ENCODE assay signal across 1 cellular context in the genomic region with DNA sequence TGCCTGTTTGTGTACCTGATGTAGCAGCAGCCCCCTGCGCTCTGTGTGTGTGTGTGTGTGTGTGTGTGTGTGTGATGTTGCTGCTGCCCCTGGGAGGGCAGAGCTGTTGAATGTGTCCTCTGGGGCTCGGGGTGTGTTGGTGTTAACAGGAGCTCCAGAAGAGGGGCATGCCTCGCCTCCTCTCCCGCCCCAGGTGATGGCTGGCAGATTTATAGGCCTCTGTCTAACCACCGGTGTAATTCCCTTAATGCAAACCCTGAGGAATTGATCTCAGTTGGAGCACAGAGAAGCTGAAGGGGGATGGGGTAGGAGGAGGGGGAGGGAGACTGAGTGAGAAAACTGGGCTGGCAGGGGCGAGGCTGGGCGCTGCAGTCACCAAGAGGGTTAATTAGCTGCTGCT.
TF ChIP-seq lines count a peak whose summit lies in the region.

No MANE protein-coding gene starts in this region.

TF ChIP-seq in GM23338, 12 proteins besides CTCF, POLR2A, EP300 and RAD21:
- TF ChIP-seq ZNF462 (CRISPR knock-in tag; IDR thresholded peaks at IDR 0.05) (no peak), ZNF331 (CRISPR knock-in tag; IDR thresholded peaks at IDR 0.05; ENCODE audit: low read depth) (no peak), ZNF114 (CRISPR knock-in tag; IDR thresholded peaks at IDR 0.05) (no peak), JUNB (IDR thresholded peaks at IDR 0.05; ENCODE audit: unreplicated experiment) (no peak), CREB1 (CRISPR knock-in tag; IDR thresholded peaks at IDR 0.05; ENCODE audit: low read depth) (no peak), EZH2 (IDR thresholded peaks at IDR 0.05; ENCODE audit: low read depth, unreplicated experiment) (no peak), STAT1 (IDR thresholded peaks at IDR 0.05; ENCODE audit: unreplicated experiment) (no peak)
- TF ChIP-seq, protein P1, sequence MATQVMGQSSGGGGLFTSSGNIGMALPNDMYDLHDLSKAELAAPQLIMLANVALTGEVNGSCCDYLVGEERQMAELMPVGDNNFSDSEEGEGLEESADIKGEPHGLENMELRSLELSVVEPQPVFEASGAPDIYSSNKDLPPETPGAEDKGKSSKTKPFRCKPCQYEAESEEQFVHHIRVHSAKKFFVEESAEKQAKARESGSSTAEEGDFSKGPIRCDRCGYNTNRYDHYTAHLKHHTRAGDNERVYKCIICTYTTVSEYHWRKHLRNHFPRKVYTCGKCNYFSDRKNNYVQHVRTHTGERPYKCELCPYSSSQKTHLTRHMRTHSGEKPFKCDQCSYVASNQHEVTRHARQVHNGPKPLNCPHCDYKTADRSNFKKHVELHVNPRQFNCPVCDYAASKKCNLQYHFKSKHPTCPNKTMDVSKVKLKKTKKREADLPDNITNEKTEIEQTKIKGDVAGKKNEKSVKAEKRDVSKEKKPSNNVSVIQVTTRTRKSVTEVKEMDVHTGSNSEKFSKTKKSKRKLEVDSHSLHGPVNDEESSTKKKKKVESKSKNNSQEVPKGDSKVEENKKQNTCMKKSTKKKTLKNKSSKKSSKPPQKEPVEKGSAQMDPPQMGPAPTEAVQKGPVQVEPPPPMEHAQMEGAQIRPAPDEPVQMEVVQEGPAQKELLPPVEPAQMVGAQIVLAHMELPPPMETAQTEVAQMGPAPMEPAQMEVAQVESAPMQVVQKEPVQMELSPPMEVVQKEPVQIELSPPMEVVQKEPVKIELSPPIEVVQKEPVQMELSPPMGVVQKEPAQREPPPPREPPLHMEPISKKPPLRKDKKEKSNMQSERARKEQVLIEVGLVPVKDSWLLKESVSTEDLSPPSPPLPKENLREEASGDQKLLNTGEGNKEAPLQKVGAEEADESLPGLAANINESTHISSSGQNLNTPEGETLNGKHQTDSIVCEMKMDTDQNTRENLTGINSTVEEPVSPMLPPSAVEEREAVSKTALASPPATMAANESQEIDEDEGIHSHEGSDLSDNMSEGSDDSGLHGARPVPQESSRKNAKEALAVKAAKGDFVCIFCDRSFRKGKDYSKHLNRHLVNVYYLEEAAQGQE (IDR thresholded peaks at IDR 0.05; ENCODE audit: unreplicated experiment), result no peak
